In genomic region chr11:32334822-32335221, GRCh38 we compare ENCODE assay signal across 9 cellular contexts.
A peak's percentile ranks its signal among the peaks of the same experiment; 100 is the strongest.
DNase-seq lines count a peak whose midpoint lies in the region; FAIRE-seq and TF ChIP-seq lines count a peak whose summit lies in the region.
"Had no signal": no experiment of that assay in that cellular context is flagged by ENCODE, and none has a peak within 500 bp of the region (broad histone marks: within the 10 kb centered on the region; RNA-seq: fewer than 3 reads in every experiment).

No MANE protein-coding gene starts in this region.

- no peak overlapping the region for H3K4me2 ChIP-seq in Karpas-422 (ENCODE audit: low read depth, low read length, poor library complexity, severe bottlenecking)
- H3K4me2 ChIP-seq: BLaER1 had no signal

- no peaks in the 10 kb centered on the region for H3K4me1 ChIP-seq in Karpas-422 (ENCODE audit: low read length)
- peaks cover 0 to 13% (median 7%) of the 10 kb centered on the region in 4 donors for H3K4me1 ChIP-seq in tibial artery

- peak; percentile 30 for TF ChIP-seq CTCF in retinal pigment epithelial cell (conservative IDR thresholded peaks at IDR 0.05; ENCODE audit: low read depth, low read length)
- no peak for TF ChIP-seq CTCF in tibial artery (IDR thresholded peaks at IDR 0.05)

- H3K27me3 ChIP-seq in Karpas-422 (ENCODE audit: low read length) (no peaks in the 10 kb centered on the region), tibial artery (peaks cover 0 to 7% of the 10 kb centered on the region in 2 donors)
- H3K27me3 ChIP-seq: BLaER1 had no signal

- DNase-seq in NCI-H748 (lab: John Stamatoyannopoulos, UW; ENCODE audit: unreplicated experiment) (peak; percentile 30), NCI-H748 treated with DMSO at 0.1 percent for 48 hours (lab: John Stamatoyannopoulos, UW) (no peak), Karpas-422 (peak; percentile 80), cerebellar cortex (ENCODE audit: low spot score) (peak; percentile 10), retinal pigment epithelial cell (ENCODE audit: low read depth) (no peak), SW 1271 (lab: John Stamatoyannopoulos, UW) (no peak), tibial artery (no peak), frontal cortex (ENCODE audit: low spot score in 2 of 2) (no peak)

- intact Hi-C loops in tibial artery (cut with DNase I; ENCODE audit: low total_unique reads) = no loop called here

- H3K27ac ChIP-seq in Karpas-422 (ENCODE audit: low read length) = no peak overlapping the region
- H3K27ac ChIP-seq in tibial artery = no peak overlapping the region
- H3K27ac ChIP-seq: BLaER1 had no signal

- no peaks in the 10 kb centered on the region for H3K9me2 ChIP-seq in Karpas-422 (replicated peaks; ENCODE audit: insufficient read depth, low read length)

- H3K4me3 ChIP-seq in Karpas-422 (ENCODE audit: low read length) (no peak overlapping the region), retinal pigment epithelial cell (ENCODE audit: low read length) (no peak overlapping the region), tibial artery (no peak overlapping the region)
- H3K4me3 ChIP-seq: BLaER1 had no signal

- no peak overlapping the region for H2AFZ ChIP-seq in Karpas-422 (ENCODE audit: low read length)

- H3K9me3 ChIP-seq in Karpas-422 (ENCODE audit: low read length) = no peaks in the 10 kb centered on the region
- H3K9me3 ChIP-seq in tibial artery = no peaks in the 10 kb centered on the region

- FAIRE-seq in frontal cortex (lab: Jason Lieb, UNC) = no peak

- H4K20me1 ChIP-seq in Karpas-422 (ENCODE audit: insufficient read depth, low read depth, low read length) = no peaks in the 10 kb centered on the region
- H4K20me1 ChIP-seq: BLaER1 had no signal

- H3K36me3 ChIP-seq in Karpas-422 (ENCODE audit: insufficient read depth, low read length) (no peaks in the 10 kb centered on the region), tibial artery (no peaks in the 10 kb centered on the region)
- H3K36me3 ChIP-seq: BLaER1 had no signal

- H3K9ac ChIP-seq in Karpas-422 (ENCODE audit: low read length) = no peak overlapping the region
- H3K9ac ChIP-seq: BLaER1 had no signal

- H3K79me2 ChIP-seq in Karpas-422 (ENCODE audit: low read length) = no peaks in the 10 kb centered on the region

Comparison
In these comparisons a context has a peak if more than half of its experiments do, and no peak if none do; other contexts are left out.
1. DNase-seq: peak in NCI-H748 (single experiment), Karpas-422 (single experiment) and cerebellar cortex (single experiment); none in NCI-H748 treated with DMSO at 0.1 percent for 48 hours (single experiment), retinal pigment epithelial cell (single experiment), SW 1271 (0 of 2), tibial artery (0 of 2) and frontal cortex (0 of 2).